9 cellular contexts compared by ENCODE assay signal in genomic region chr17:61583242-61583641, GRCh38. TPM values are rescaled to one million over a fixed set of nuclear protein-coding genes. Genes with fewer than 3 reads are reported as not detected.
DNase-seq lines count a peak whose midpoint lies in the region; ATAC-seq lines count a peak whose summit lies in the region.
"Had no signal": no experiment of that assay in that cellular context is flagged by ENCODE, and none has a peak within 500 bp of the region (broad histone marks: within the 10 kb centered on the region; RNA-seq: fewer than 3 reads in every experiment).

No MANE protein-coding gene starts in this region.

- H3K4me1 Mint-ChIP-seq in naive thymus-derived CD4-positive, alpha-beta T cell: no peaks in the 10 kb centered on the region
- H3K4me1 Mint-ChIP-seq in activated T-helper 17 cell treated with anti-CD3 and anti-CD28 coated beads, Interleukin-2, amount 50 U/mL, for 72 hours: no peaks in the 10 kb centered on the region

- no peak overlapping the region for H3K4me3 ChIP-seq in naive thymus-derived CD4-positive, alpha-beta T cell (ENCODE audit: low read length)

- no peak overlapping the region for H3K4me3 Mint-ChIP-seq in naive thymus-derived CD4-positive, alpha-beta T cell
- H3K4me3 Mint-ChIP-seq in activated T-helper 17 cell treated with anti-CD3 and anti-CD28 coated beads, Interleukin-2, amount 50 U/mL, for 72 hours: no peak overlapping the region
- H3K4me3 Mint-ChIP-seq: IgD-negative memory B cell had no signal

- no peaks in the 10 kb centered on the region for H3K27me3 ChIP-seq in naive thymus-derived CD4-positive, alpha-beta T cell (ENCODE audit: control insufficient read depth in 2 of 2, insufficient read depth in 2 of 2, low read length in 2 of 2)

- in situ Hi-C loops in SK-MEL-5 (cut with HindIII; ENCODE audit: low pct_unique_long_range_greater_than_20kb, low sequenced_read_pairs): no loop called here

- H3K9me3 Mint-ChIP-seq in naive thymus-derived CD4-positive, alpha-beta T cell: no peaks in the 10 kb centered on the region
- no peaks in the 10 kb centered on the region for H3K9me3 Mint-ChIP-seq in activated T-helper 17 cell treated with anti-CD3 and anti-CD28 coated beads, Interleukin-2, amount 50 U/mL, for 72 hours
- H3K9me3 Mint-ChIP-seq: IgD-negative memory B cell had no signal

- no peak overlapping the region for H3K27ac Mint-ChIP-seq in naive thymus-derived CD4-positive, alpha-beta T cell
- no peak overlapping the region for H3K27ac Mint-ChIP-seq in activated T-helper 17 cell treated with anti-CD3 and anti-CD28 coated beads, Interleukin-2, amount 50 U/mL, for 72 hours
- H3K27ac Mint-ChIP-seq: IgD-negative memory B cell had no signal

- H3K4me1 ChIP-seq in naive thymus-derived CD4-positive, alpha-beta T cell (ENCODE audit: control insufficient read depth in 2 of 2, insufficient read depth in 2 of 2, low read length in 2 of 2): no peaks in the 10 kb centered on the region

- H3K36me3 ChIP-seq in naive thymus-derived CD4-positive, alpha-beta T cell (ENCODE audit: control insufficient read depth in 2 of 3, insufficient read depth in 3 of 3, low read length in 3 of 3): no peaks in the 10 kb centered on the region

- H3K36me3 Mint-ChIP-seq in naive thymus-derived CD4-positive, alpha-beta T cell: no peaks in the 10 kb centered on the region
- no peaks in the 10 kb centered on the region for H3K36me3 Mint-ChIP-seq in activated T-helper 17 cell treated with anti-CD3 and anti-CD28 coated beads, Interleukin-2, amount 50 U/mL, for 72 hours (ENCODE audit: low read depth)
- H3K36me3 Mint-ChIP-seq: IgD-negative memory B cell had no signal

- H3K27ac ChIP-seq in naive thymus-derived CD4-positive, alpha-beta T cell (ENCODE audit: low read depth, low read length): no peak overlapping the region

- H3K9me3 ChIP-seq in naive thymus-derived CD4-positive, alpha-beta T cell (ENCODE audit: control insufficient read depth in 2 of 3, low read length in 3 of 3): no peaks in the 10 kb centered on the region

- intact Hi-C loops in naive thymus-derived CD4-positive, alpha-beta T cell (cut with micrococcal nuclease): no loop called here

- CTCF ChIA-PET in naive thymus-derived CD4-positive, alpha-beta T cell (lab: Charles Lee): no interaction called here

- DNase-seq in DMS114 treated with DMSO at 0.1 percent for 48 hours (lab: John Stamatoyannopoulos, UW; ENCODE audit: unreplicated experiment) (peak; percentile 47), HT1080 (ENCODE audit: low read depth) (peak; percentile 55), SK-MEL-5 (ENCODE audit: low read depth, low spot score) (peak; percentile 80), kidney glomerular epithelial cell (lab: John Stamatoyannopoulos, UW) (peak; percentile 64)
- DNase-seq in naive thymus-derived CD4-positive, alpha-beta T cell: no peak
- DNase-seq in activated T-cell treated with anti-CD3 and anti-CD28 coated beads, Interleukin-2, amount 50 U/mL, for 48 hours: no peak

- no peak for ATAC-seq in naive thymus-derived CD4-positive, alpha-beta T cell
- ATAC-seq in HG02610 (IDR thresholded peaks at IDR 0.05; ENCODE audit: unreplicated experiment): no peak
- no peak for ATAC-seq in activated T-helper 17 cell treated with anti-CD3 and anti-CD28 coated beads, Interleukin-2, amount 50 U/mL, for 72 hours (replicated peaks)

- H3K27me3 Mint-ChIP-seq in naive thymus-derived CD4-positive, alpha-beta T cell: peaks cover 27 to 36% (median 30%) of the 10 kb centered on the region in 5 donors
- H3K27me3 Mint-ChIP-seq in activated T-helper 17 cell treated with anti-CD3 and anti-CD28 coated beads, Interleukin-2, amount 50 U/mL, for 72 hours: peaks cover 26% of the 10 kb centered on the region

- POLR2A ChIA-PET in naive thymus-derived CD4-positive, alpha-beta T cell (lab: Charles Lee): no interaction called here

RNA-seq across cellular contexts. Expression of gene NACA2, which starts 7.8 kb away (rescaled TPM):
- 0.13 TPM in 1 of 2 replicates, not detected in the other for total RNA-seq in HT1080 (2014; rRNA removed; shearing (Covaris generic))
- 0.17 TPM in 1 of 2 replicates, not detected in the other for polyA plus RNA-seq in HT1080 (2015; cell fraction: cytosol; rRNA removed)
- polyA plus RNA-seq in HT1080 (2015; cell fraction: nucleus; rRNA removed): not detected in 2 replicates
- not detected in 2 replicates for total RNA-seq in SK-MEL-5 (2014; rRNA removed; shearing (Covaris generic))
- polyA plus RNA-seq in SK-MEL-5 (2015; cell fraction: cytosol; rRNA removed): 0.26 TPM in 1 of 2 replicates, not detected in the other
- not detected in 2 replicates for polyA plus RNA-seq in SK-MEL-5 (2015; cell fraction: nucleus; rRNA removed)
- not detected for total RNA-seq in naive thymus-derived CD4-positive, alpha-beta T cell
- polyA plus RNA-seq in naive thymus-derived CD4-positive, alpha-beta T cell: not detected
- total RNA-seq in activated T-helper 17 cell treated with anti-CD3 and anti-CD28 coated beads, Interleukin-2, amount 50 U/mL, for 72 hours: not detected
- polyA plus RNA-seq: IgD-negative memory B cell had no signal

Comparison
In these comparisons a context has a peak if more than half of its experiments do, and no peak if none do; other contexts are left out.
1. DNase-seq: peak in DMS114 treated with DMSO at 0.1 percent for 48 hours (single experiment), HT1080 (single experiment), SK-MEL-5 (single experiment) and kidney glomerular epithelial cell (single experiment); none in naive thymus-derived CD4-positive, alpha-beta T cell (0 of 9) and activated T-cell treated with anti-CD3 and anti-CD28 coated beads, Interleukin-2, amount 50 U/mL, for 48 hours (0 of 2).